Comparison of ENCODE assay signal across 8 cellular contexts in the genomic region with DNA sequence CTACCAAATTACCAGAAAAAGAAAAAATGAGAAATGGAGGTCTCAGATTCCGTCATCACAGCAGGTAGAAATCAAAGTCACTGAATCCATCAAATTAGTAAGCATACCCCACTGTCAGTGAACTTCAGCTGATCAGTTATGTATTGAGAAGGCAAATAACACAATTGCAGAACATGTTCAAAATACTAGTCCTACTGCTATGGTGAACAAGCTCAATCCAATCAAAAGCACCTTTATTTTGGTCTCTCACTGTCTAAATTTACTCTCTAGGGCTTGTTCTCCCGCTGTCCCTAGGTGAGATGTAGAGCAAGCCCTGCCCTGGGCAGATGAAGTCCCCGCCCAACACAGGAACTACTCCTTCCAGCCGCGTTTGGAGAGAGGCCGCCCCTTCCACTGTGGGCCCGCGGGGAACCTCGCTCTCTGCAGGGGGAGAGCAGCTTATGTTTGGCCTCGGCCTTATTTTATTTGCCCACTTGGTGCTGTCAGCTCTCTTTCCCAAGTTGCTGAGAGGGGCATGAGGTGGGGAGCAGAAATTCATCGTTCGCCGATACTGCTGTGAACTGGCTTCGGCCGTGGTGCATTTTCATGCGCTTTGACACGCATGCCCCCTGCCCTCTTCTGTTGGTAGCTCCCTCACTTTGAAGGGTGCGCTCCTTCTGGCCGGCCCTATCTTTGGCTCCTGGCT. TPM values are rescaled to one million over a fixed set of nuclear protein-coding genes. Genes with fewer than 3 reads are reported as not detected.
DNase-seq lines count a peak whose midpoint lies in the region; TF ChIP-seq lines count a peak whose summit lies in the region.

No MANE protein-coding gene starts in this region.

- H2AFZ ChIP-seq in H9 (ENCODE audit: low read length), result no peak overlapping the region

- no peak overlapping the region for H3K56ac ChIP-seq in H9 (ENCODE audit: insufficient read length, low read depth, low read length)

- H3K36me3 ChIP-seq in left ventricle myocardium inferior, result peaks cover 29% of the 10 kb centered on the region

- H3K79me1 ChIP-seq in H9 (ENCODE audit: insufficient read depth, low read depth, low read length, poor library complexity, severe bottlenecking), result no peaks in the 10 kb centered on the region

- H3K23me2 ChIP-seq in H9 (ENCODE audit: insufficient read length, low read depth, low read length, poor library complexity, severe bottlenecking), result peaks cover 3% of the 10 kb centered on the region

- no peak overlapping the region for H3K14ac ChIP-seq in H9 (ENCODE audit: insufficient read depth, low read length)

- peak overlapping the region; percentile 31 to 43; a peak in 3 of 5 replicates for H3K4me3 Mint-ChIP-seq in H9

- H3K9ac ChIP-seq in H9 (ENCODE audit: extremely low read depth, insufficient read length, low read length), result no peak overlapping the region

- no peak overlapping the region for H2BK5ac ChIP-seq in H9 (ENCODE audit: insufficient read length, low read length)

- H3K23ac ChIP-seq in H9 (ENCODE audit: insufficient read length, low read depth, low read length), result no peak overlapping the region

- no peak overlapping the region for H3K27ac Mint-ChIP-seq in H9

- no peak overlapping the region for H2BK120ac ChIP-seq in H9 (ENCODE audit: low read depth, low read length, poor library complexity, severe bottlenecking)

- H3K4me3 ChIP-seq in left ventricle myocardium inferior, result peak overlapping the region; percentile 47

- H2BK12ac ChIP-seq in H9 (ENCODE audit: insufficient read length, low read depth, low read length), result no peak overlapping the region

- H2BK20ac ChIP-seq in H9 (ENCODE audit: low read depth, low read length, poor library complexity, severe bottlenecking), result no peak overlapping the region

- H3K9me3 Mint-ChIP-seq in H9, result peaks cover 0 to 1% of the 10 kb centered on the region in 2 experiments; a peak in 1 of 5 replicates

- H3K9me3 ChIP-seq in H9 (ENCODE audit: control insufficient read depth, low read depth, low read length), result no peaks in the 10 kb centered on the region
- H3K9me3 ChIP-seq in left ventricle myocardium inferior (replicated peaks), result no peaks in the 10 kb centered on the region

- TF ChIP-seq CTCF in H9 (conservative IDR thresholded peaks at IDR 0.05), result peak; percentile 16; the same call in 2 of the 3 replicates
- no peak for TF ChIP-seq CTCF in left ventricle myocardium inferior (IDR thresholded peaks at IDR 0.05; ENCODE audit: borderline replicate concordance)

- H2BK15ac ChIP-seq in H9 (ENCODE audit: low read depth, low read length), result no peak overlapping the region

- H3K27me3 ChIP-seq in H9 (ENCODE audit: insufficient read depth, low read length) (no peaks in the 10 kb centered on the region; the same call in 1 of the 2 replicates), left ventricle myocardium inferior (ENCODE audit: low read depth) (no peaks in the 10 kb centered on the region)

- intact Hi-C loops in left ventricle myocardium inferior (cut with micrococcal nuclease), result no loop called here

- no peak overlapping the region for H3K4me2 ChIP-seq in H9 (ENCODE audit: insufficient read depth, insufficient read length, low read length)

- WGBS in H9 (ENCODE audit: extremely low coverage, insufficient read length, low lambda C conversion rate), result no CpG with 5 or more reads among the region's 19 CpGs

- no peak overlapping the region for H3K4ac ChIP-seq in H9 (ENCODE audit: low read depth, low read length)

- no peak overlapping the region for H4K91ac ChIP-seq in H9 (ENCODE audit: insufficient read length, low read depth, low read length)

- no peak overlapping the region for H2AK5ac ChIP-seq in H9 (ENCODE audit: insufficient read length, low read length)

- H3T11ph ChIP-seq in H9 (ENCODE audit: low read length), result no peak overlapping the region

- DNase-seq in H9, result peak; percentile 52
- DNase-seq in activated CD4-positive, alpha-beta T cell treated with anti-CD3 and anti-CD28 coated beads, Interleukin-2, amount 50 U/mL, for 1 hour, result peak; percentile 24
- DNase-seq in left ventricle myocardium inferior, result no peak
- peak; percentile 42 for DNase-seq in retina
- DNase-seq in 8988T, result no peak
- no peak for DNase-seq in DMS153 treated with DMSO at 0.1 percent for 48 hours (lab: John Stamatoyannopoulos, UW; ENCODE audit: unreplicated experiment)
- no peak for DNase-seq in superior temporal gyrus (ENCODE audit: extremely low spot score)
- no peak for DNase-seq in NCI-H345 (lab: John Stamatoyannopoulos, UW)

- no peaks in the 10 kb centered on the region for H4K20me1 ChIP-seq in H9 (ENCODE audit: control insufficient read depth, insufficient read depth, insufficient read length)

- H3K4me1 Mint-ChIP-seq in H9, result peaks cover 23 to 25% of the 10 kb centered on the region in 2 experiments

- no peak overlapping the region for H4K8ac ChIP-seq in H9 (replicated peaks; ENCODE audit: insufficient read length, low read depth, low read length)

- H3K27me3 Mint-ChIP-seq in H9 (ENCODE audit: low read depth), result peaks cover 13% of the 10 kb centered on the region

- no peak overlapping the region for H4K5ac ChIP-seq in H9 (ENCODE audit: insufficient read length, low read depth, low read length)

- no peak overlapping the region for H3K18ac ChIP-seq in H9 (ENCODE audit: insufficient read length, low read depth, low read length)

- H3K27ac ChIP-seq in H9 (ENCODE audit: insufficient read length, low read depth, low read length), result no peak overlapping the region
- no peak overlapping the region for H3K27ac ChIP-seq in left ventricle myocardium inferior (replicated peaks)

- H3K4me1 ChIP-seq in H9 (ENCODE audit: insufficient read depth, low read length) (no peaks in the 10 kb centered on the region), left ventricle myocardium inferior (peaks cover 33% of the 10 kb centered on the region)

- H3K36me3 Mint-ChIP-seq in H9 (ENCODE audit: insufficient read depth in 1 of 3, low read depth in 3 of 3), result peaks cover 9 to 24% (median 18%) of the 10 kb centered on the region in 3 experiments; a peak in 6 of 7 replicates

- H3K79me2 ChIP-seq in H9 (ENCODE audit: insufficient read depth, low read length), result no peaks in the 10 kb centered on the region

RNA-seq across cellular contexts. Expression of a gene that starts 14.3 kb away (rescaled TPM):
- total RNA-seq in H9 (2021), result 24.3 and 25.9 TPM in 2 replicates
- 110 TPM for total RNA-seq in left ventricle myocardium inferior

RNA-seq across cellular contexts. Expression of a gene that starts 28.0 kb away (rescaled TPM):
- total RNA-seq in H9 (2021) (200 and 209 TPM in 2 replicates), left ventricle myocardium inferior (166 TPM)

Comparison
In these comparisons a context has a peak if more than half of its experiments do, and no peak if none do; other contexts are left out.
1. DNase-seq: peak in H9 (single experiment), activated CD4-positive, alpha-beta T cell treated with anti-CD3 and anti-CD28 coated beads, Interleukin-2, amount 50 U/mL, for 1 hour (single experiment) and retina (single experiment); none in left ventricle myocardium inferior (single experiment), 8988T (single experiment), DMS153 treated with DMSO at 0.1 percent for 48 hours (single experiment), superior temporal gyrus (single experiment) and NCI-H345 (single experiment).